ENCODE assay signal across 2 cellular contexts in the genomic region with DNA sequence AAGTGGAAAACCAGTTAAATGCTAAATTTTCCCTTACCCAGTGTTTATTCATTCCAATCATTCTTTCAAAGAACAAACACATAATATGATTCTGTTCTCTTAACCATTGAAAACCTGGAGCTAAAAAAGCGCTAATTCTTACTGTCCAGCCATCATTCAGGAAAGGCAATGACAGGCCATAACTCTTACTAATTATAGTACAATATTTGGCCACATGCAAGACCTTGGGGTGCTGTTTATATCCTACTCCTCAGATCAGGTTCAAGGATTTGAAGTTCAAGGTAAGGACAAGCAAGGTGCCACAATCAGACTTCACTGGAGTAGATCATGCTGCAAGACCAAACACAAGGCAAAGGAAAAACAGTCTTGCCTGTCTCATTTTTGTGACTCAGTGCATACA.
TF ChIP-seq lines count a peak whose summit lies in the region.

No MANE protein-coding gene starts in this region.

TF ChIP-seq in IMR-90, 13 proteins besides CTCF, POLR2A, EP300 and RAD21 (continued from another document):
- TF ChIP-seq BHLHE40 (IDR thresholded peaks at IDR 0.05; ENCODE audit: low read depth, low read length): no peak
- no peak for TF ChIP-seq CHD1 (IDR thresholded peaks at IDR 0.05; ENCODE audit: low read depth, low read length)

TF ChIP-seq in endothelial cell of umbilical vein, 7 proteins besides CTCF, POLR2A, EP300 and RAD21 (continued from another document):
- TF ChIP-seq, protein P1, sequence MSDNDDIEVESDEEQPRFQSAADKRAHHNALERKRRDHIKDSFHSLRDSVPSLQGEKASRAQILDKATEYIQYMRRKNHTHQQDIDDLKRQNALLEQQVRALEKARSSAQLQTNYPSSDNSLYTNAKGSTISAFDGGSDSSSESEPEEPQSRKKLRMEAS (IDR thresholded peaks at IDR 0.05; ENCODE audit: insufficient read depth, insufficient read length): no peak
- no peak for TF ChIP-seq FOS (IDR thresholded peaks at IDR 0.05; ENCODE audit: borderline replicate concordance, insufficient read depth, low read length)
- TF ChIP-seq GATA2 (IDR thresholded peaks at IDR 0.05; ENCODE audit: insufficient read depth, insufficient read length, low read depth, low read length): no peak
